Comparison of ENCODE assay signal across 14 cellular contexts in genomic region chr22:49824185-49824925, GRCh38. TPM values are rescaled to one million over a fixed set of nuclear protein-coding genes. Genes with fewer than 3 reads are reported as not detected.
DNase-seq lines count a peak whose midpoint lies in the region; ATAC-seq, FAIRE-seq and TF ChIP-seq lines count a peak whose summit lies in the region.
"Had no signal": no experiment of that assay in that cellular context is flagged by ENCODE, and none has a peak within 500 bp of the region (broad histone marks: within the 10 kb centered on the region; RNA-seq: fewer than 3 reads in every experiment).

No MANE protein-coding gene starts in this region.

- no peak for TF ChIP-seq CTCF in RWPE1 (conservative IDR thresholded peaks at IDR 0.05; ENCODE audit: low read depth)
- no peak for TF ChIP-seq CTCF in heart left ventricle (IDR thresholded peaks at IDR 0.05)

- peak overlapping the region; percentile 55 for H3K27ac Mint-ChIP-seq in activated T-cell treated with anti-CD3 and anti-CD28 coated beads, Interleukin-2, amount 50 U/mL, for 24 hours

- CTCF ChIA-PET in RWPE1 (lab: Yijun Ruan, JAX): no interaction called here

- no peaks in the 10 kb centered on the region for H3K9me3 Mint-ChIP-seq in activated T-cell treated with anti-CD3 and anti-CD28 coated beads, Interleukin-2, amount 50 U/mL, for 24 hours

- POLR2A ChIA-PET in RWPE1 (lab: Yijun Ruan, JAX; ENCODE audit: low non-redundant PET): no interaction called here

- intact Hi-C loops in heart left ventricle (cut with DNase I): loop anchor here in 1 of 10 donors (2.0 kb wide), 1 partner anchor 28 kb away; the partner anchor contains the start of gene ZBED4

- H3K27me3 ChIP-seq in skeletal muscle tissue (ENCODE audit: control insufficient read depth in 3 of 3, insufficient read depth in 3 of 3, low read length in 3 of 3) (no peaks in the 10 kb centered on the region), heart left ventricle (no peaks in the 10 kb centered on the region)

- H3K36me3 Mint-ChIP-seq in activated T-cell treated with anti-CD3 and anti-CD28 coated beads, Interleukin-2, amount 50 U/mL, for 24 hours (ENCODE audit: low read depth): peaks cover 70% of the 10 kb centered on the region

- no peak for FAIRE-seq in H54 (lab: Jason Lieb, UNC)
- FAIRE-seq: endothelial cell of umbilical vein had no signal

- no peaks in the 10 kb centered on the region for H3K27me3 Mint-ChIP-seq in activated T-cell treated with anti-CD3 and anti-CD28 coated beads, Interleukin-2, amount 50 U/mL, for 24 hours

- H3K4me3 ChIP-seq in skeletal muscle tissue (ENCODE audit: low read length in 3 of 3) (peak overlapping the region in 2 of 3 donors; percentile 19 to 31), heart left ventricle (peak overlapping the region in 1 of 12 donors; percentile 85)

- DNase-seq in activated T-cell treated with anti-CD3 and anti-CD28 coated beads, Interleukin-2, amount 50 U/mL, for 24 hours: no peak
- DNase-seq in activated T-cell treated with anti-CD3 and anti-CD28 coated beads for 4 hours (no peak), RWPE1 (ENCODE audit: low spot score) (no peak), glomerular visceral epithelial cell (ENCODE audit: extremely low spot score) (peak; percentile 71), H54 (ENCODE audit: insufficient read length, low spot score) (no peak), heart left ventricle (no peak), NCI-H82 (lab: John Stamatoyannopoulos, UW) (no peak)
- DNase-seq: H7; NCI-H226; RPMI8226; stimulated activated naive CD4-positive, alpha-beta T cell had no signal

- H3K9me3 ChIP-seq in skeletal muscle tissue (ENCODE audit: control insufficient read depth in 3 of 3, low read length in 3 of 3) (no peaks in the 10 kb centered on the region), heart left ventricle (no peaks in the 10 kb centered on the region)

- H3K27ac ChIP-seq in RWPE1 (peak overlapping the region; percentile 71), skeletal muscle tissue (ENCODE audit: low read depth, low read length) (no peak overlapping the region), heart left ventricle (no peak overlapping the region)

- H3K9ac ChIP-seq in skeletal muscle tissue (ENCODE audit: low read depth in 1 of 3, low read length in 3 of 3): peak overlapping the region; percentile 33 to 89 (median 86)

- peak overlapping the region; percentile 90 for H3K4me3 Mint-ChIP-seq in activated T-cell treated with anti-CD3 and anti-CD28 coated beads, Interleukin-2, amount 50 U/mL, for 24 hours

- ATAC-seq in heart left ventricle: no peak
- ATAC-seq: activated CD4-positive, CD25-positive, alpha-beta regulatory T cell treated with anti-CD3 and anti-CD28 coated beads, Interleukin-2, amount 50 U/mL, for 24 hours had no signal

- TF ChIP-seq POLR2A in H54 (IDR thresholded peaks at IDR 0.05; ENCODE audit: low read depth, low read length) (no peak), heart left ventricle (IDR thresholded peaks at IDR 0.05) (no peak)

- 85 to 89% (median 87%) methylated on average over 16 of the region's 16 CpGs for WGBS in heart left ventricle, 4 donors

- peaks cover 60% of the 10 kb centered on the region for H3K4me1 Mint-ChIP-seq in activated T-cell treated with anti-CD3 and anti-CD28 coated beads, Interleukin-2, amount 50 U/mL, for 24 hours (ENCODE audit: low read depth)

- H3K4me1 ChIP-seq in skeletal muscle tissue (ENCODE audit: control insufficient read depth in 3 of 3, insufficient read depth in 3 of 3, low read length in 3 of 3) (peaks cover 35 to 45% (median 37%) of the 10 kb centered on the region in 3 donors), heart left ventricle (peaks cover 15 to 59% (median 40%) of the 10 kb centered on the region in 12 donors)

- peaks cover 28 to 32% (median 30%) of the 10 kb centered on the region in 3 donors for H3K36me3 ChIP-seq in skeletal muscle tissue (ENCODE audit: control insufficient read depth in 3 of 3, insufficient read depth in 3 of 3, low read length in 3 of 3)
- H3K36me3 ChIP-seq in heart left ventricle: peaks cover 0 to 53% (median 45%) of the 10 kb centered on the region in 9 donors

RNA-seq across cellular contexts. Expression of gene BRD1, which starts 3.3 kb away (rescaled TPM):
- total RNA-seq in skeletal muscle tissue (27.1 TPM), heart left ventricle (10 to 100 TPM; 13.9 to 27.0 (median 18.5) TPM)
- polyA plus RNA-seq in heart left ventricle: 10 to 100 TPM; 12.0 TPM

RNA-seq across cellular contexts. Expression of gene ZBED4, which starts 29.3 kb away (rescaled TPM):
- total RNA-seq in skeletal muscle tissue: 8.4 TPM
- 1 to 10 TPM; 2.9 to 8.6 (median 4.9) TPM for total RNA-seq in heart left ventricle
- 1 to 10 TPM; 2.2 to 7.8 TPM for polyA plus RNA-seq in heart left ventricle
